22 cellular contexts compared by ENCODE assay signal in the genomic region with DNA sequence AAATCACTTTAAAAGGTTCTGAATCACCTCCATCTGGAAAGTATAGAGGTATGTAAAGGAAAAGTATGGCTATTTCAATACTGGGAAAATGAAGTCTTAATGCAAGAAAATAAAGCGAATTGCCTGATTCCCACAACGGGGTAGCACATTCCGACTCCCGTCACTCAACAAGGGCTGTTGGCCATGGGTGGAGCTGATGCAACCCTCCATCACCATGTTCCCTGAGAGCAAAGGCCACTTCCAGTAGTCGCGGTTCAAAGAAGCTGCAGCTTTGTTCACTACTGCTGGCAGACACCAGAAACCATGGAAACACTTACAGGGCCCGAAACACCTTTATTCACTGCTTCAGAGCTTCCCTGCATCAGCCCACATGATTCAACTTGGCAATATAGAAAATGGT. TPM values are rescaled to one million over a fixed set of nuclear protein-coding genes. Genes with fewer than 3 reads are reported as not detected.
"Had no signal": no experiment of that assay in that cellular context is flagged by ENCODE, and none has a peak within 500 bp of the region (broad histone marks: within the 10 kb centered on the region; RNA-seq: fewer than 3 reads in every experiment).

No MANE protein-coding gene starts in this region.

- H3K4me3 Mint-ChIP-seq: immature natural killer cell; naive thymus-derived CD4-positive, alpha-beta T cell; type B pancreatic cell had no signal

- H3K4me2 ChIP-seq: smooth muscle cell had no signal

- H3K27me3 Mint-ChIP-seq: progenitor cell of endocrine pancreas had no signal

- H3K9me3 ChIP-seq: colonic mucosa, esophagus squamous epithelium, gastroesophageal sphincter, pancreas, suprapubic skin, thyroid gland had no signal

- H3K36me3 Mint-ChIP-seq: naive thymus-derived CD4-positive, alpha-beta T cell had no signal

- ATAC-seq: gastroesophageal sphincter; left cardiac atrium; naive thymus-derived CD4-positive, alpha-beta T cell; pancreas; right cardiac atrium had no signal

- H3K27ac Mint-ChIP-seq: immature natural killer cell; naive thymus-derived CD4-positive, alpha-beta T cell; progenitor cell of endocrine pancreas; type B pancreatic cell had no signal

- H3K4me3 ChIP-seq: colonic mucosa, esophagus squamous epithelium, gastroesophageal sphincter, pancreas, smooth muscle cell, suprapubic skin, thyroid gland had no signal

- H3K36me3 ChIP-seq: colonic mucosa, esophagus squamous epithelium, gastroesophageal sphincter, pancreas, suprapubic skin, thyroid gland had no signal

- H3K27ac ChIP-seq: colonic mucosa, esophagus squamous epithelium, gastroesophageal sphincter, pancreas, suprapubic skin, thyroid gland had no signal

- H3K9me3 Mint-ChIP-seq: immature natural killer cell; naive thymus-derived CD4-positive, alpha-beta T cell had no signal

- H3K4me1 ChIP-seq: colonic mucosa, pancreas, suprapubic skin, thyroid gland had no signal

- DNase-seq: colonic mucosa; dermis blood vessel endothelial cell; esophagus squamous epithelium; foreskin fibroblast; glutamatergic neuron; immature natural killer cell; kidney; left cardiac atrium; naive thymus-derived CD4-positive, alpha-beta T cell; pancreas; right cardiac atrium; stimulated activated CD4-positive, alpha-beta T cell treated with anti-CD3 and anti-CD28 coated beads, Interleukin-2, amount 100 ng/mL, for 48 hours; stimulated activated naive CD4-positive, alpha-beta T cell treated with Interleukin-2 at 50 U/mL for 16 hours; thyroid gland had no signal

- H3K27me3 ChIP-seq: colonic mucosa, esophagus squamous epithelium, gastroesophageal sphincter, pancreas, suprapubic skin, thyroid gland had no signal

- H3K4me1 Mint-ChIP-seq: immature natural killer cell; naive thymus-derived CD4-positive, alpha-beta T cell had no signal

RNA-seq across cellular contexts. Expression of gene TMEM26, which starts 44.0 kb away (rescaled TPM):
- total RNA-seq: dermis blood vessel endothelial cell, lung microvascular endothelial cell, mononuclear cell, smooth muscle cell, suprapubic skin had no signal
- polyA plus RNA-seq: immature natural killer cell; naive thymus-derived CD4-positive, alpha-beta T cell; neural cell; smooth muscle cell had no signal
